ENCODE assay signal across 1 cellular context in the genomic region with DNA sequence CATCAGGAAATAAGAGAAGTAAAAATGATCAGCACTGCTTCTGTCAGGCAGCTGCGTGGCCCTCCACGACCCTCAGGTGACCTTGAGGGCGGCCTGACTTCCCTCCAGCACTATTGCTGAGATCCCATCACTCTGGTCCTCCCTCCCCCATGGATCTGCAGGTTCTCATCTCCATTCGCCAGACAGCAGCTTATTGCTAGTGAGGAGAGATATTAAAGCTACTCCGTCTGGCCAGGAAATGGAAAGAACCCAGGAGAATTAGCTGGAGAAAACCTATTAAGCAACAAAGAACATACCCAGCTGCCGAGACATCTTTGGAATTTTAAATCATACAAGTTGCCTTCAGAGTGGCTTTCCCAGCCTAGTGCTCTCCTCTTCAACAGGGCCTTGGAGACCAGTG.
TF ChIP-seq lines count a peak whose summit lies in the region.

No MANE protein-coding gene starts in this region.

TF ChIP-seq in IMR-90, 13 proteins besides CTCF, POLR2A, EP300 and RAD21:
- TF ChIP-seq RCOR1 (IDR thresholded peaks at IDR 0.05; ENCODE audit: insufficient replicate concordance, low read length) (no peak), NFE2L2 (IDR thresholded peaks at IDR 0.05; ENCODE audit: low read depth, low read length) (no peak), SMC3 (IDR thresholded peaks at IDR 0.05; ENCODE audit: low read depth, low read length) (no peak), RFX5 (IDR thresholded peaks at IDR 0.05; ENCODE audit: low read depth, low read length) (no peak), MAFK (IDR thresholded peaks at IDR 0.05; ENCODE audit: low read depth, low read length) (no peak), FOS (IDR thresholded peaks at IDR 0.05; ENCODE audit: low read depth, low read length) (no peak), MXI1 (IDR thresholded peaks at IDR 0.05; ENCODE audit: borderline replicate concordance, low read depth, low read length) (no peak), USF2 (IDR thresholded peaks at IDR 0.05; ENCODE audit: low read depth, low read length) (no peak), BHLHE40 (IDR thresholded peaks at IDR 0.05; ENCODE audit: low read depth, low read length) (no peak), CHD1 (IDR thresholded peaks at IDR 0.05; ENCODE audit: low read depth, low read length) (no peak)
